Comparison of ENCODE assay signal across 17 cellular contexts in the genomic region with DNA sequence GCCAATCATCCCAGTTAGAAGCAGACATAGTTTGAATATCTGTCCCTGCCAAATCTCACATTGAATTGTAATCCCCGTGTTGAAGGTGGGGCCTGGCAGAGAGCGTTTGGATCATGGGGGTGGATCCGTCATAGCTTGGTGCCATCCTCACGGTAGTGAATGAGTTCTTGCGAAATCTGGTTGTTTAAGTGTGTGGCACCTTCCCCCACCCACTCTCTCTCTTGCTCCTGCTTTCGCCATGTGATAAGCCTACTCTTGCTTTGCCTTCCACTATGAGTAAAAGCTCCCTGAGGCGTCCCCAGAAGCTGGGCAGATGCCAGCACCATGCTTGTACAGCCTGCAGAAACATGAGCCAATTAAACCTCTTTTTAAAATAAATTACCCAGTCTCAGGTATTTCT. TPM values are rescaled to one million over a fixed set of nuclear protein-coding genes. Genes with fewer than 3 reads are reported as not detected.
DNase-seq lines count a peak whose midpoint lies in the region; FAIRE-seq and TF ChIP-seq lines count a peak whose summit lies in the region.
"Had no signal": no experiment of that assay in that cellular context is flagged by ENCODE, and none has a peak within 500 bp of the region (broad histone marks: within the 10 kb centered on the region; RNA-seq: fewer than 3 reads in every experiment).

No MANE protein-coding gene starts in this region.

- H3K9me3 ChIP-seq in H1 (ENCODE audit: insufficient read depth in 2 of 2, low read depth in 1 of 2, low read length in 1 of 2) (0 out of 4 replicates have a peak, but pooled peaks cover 0 to 3% of the 10 kb centered on the region in 2 experiments), trophoblast cell (ENCODE audit: insufficient read depth, low read depth, low read length) (no peaks in the 10 kb centered on the region)
- H3K9me3 ChIP-seq: A549, BE2C, HAP-1 had no signal

- H3K4me2 ChIP-seq in H1 (ENCODE audit: insufficient read depth in 1 of 2, low read depth in 2 of 2, low read length in 2 of 2) (no peak overlapping the region), trophoblast cell (ENCODE audit: low read length) (no peak overlapping the region)
- H3K4me2 ChIP-seq: A549 had no signal

- TF ChIP-seq CTCF in H1 (IDR thresholded peaks at IDR 0.05; ENCODE audit: control extremely low read depth in 1 of 3, insufficient read depth in 1 of 3, low read depth in 1 of 3, low read length in 3 of 3), result no peak

- no peaks in the 10 kb centered on the region for H4K20me1 ChIP-seq in H1 (replicated peaks in 1 of 2; ENCODE audit: control insufficient read depth in 1 of 2, insufficient read depth in 2 of 2, low read length in 2 of 2)

- no peaks in the 10 kb centered on the region for H3K36me3 ChIP-seq in H1 (ENCODE audit: control insufficient read depth in 2 of 4, insufficient read depth in 4 of 4, low read length in 3 of 4)
- H3K36me3 ChIP-seq in trophoblast cell (ENCODE audit: control insufficient read depth in 1 of 2, insufficient read depth in 2 of 2, low read length in 2 of 2), result no peaks in the 10 kb centered on the region
- H3K36me3 ChIP-seq: BE2C, HAP-1 had no signal

- no peak overlapping the region for H4K8ac ChIP-seq in H1 (ENCODE audit: extremely low read depth, insufficient read depth, low read length)
- H4K8ac ChIP-seq in trophoblast cell (ENCODE audit: low read depth, low read length), result no peak overlapping the region

- no peak overlapping the region for H2AFZ ChIP-seq in H1 (ENCODE audit: low read length)
- H2AFZ ChIP-seq in trophoblast cell (ENCODE audit: insufficient read depth, low read length, poor library complexity), result no peak overlapping the region

- H2BK120ac ChIP-seq in H1 (replicated peaks; ENCODE audit: low read depth, low read length) (no peak overlapping the region), trophoblast cell (ENCODE audit: insufficient read depth, low read length, poor library complexity) (no peak overlapping the region)

- H4K12ac ChIP-seq in trophoblast cell (ENCODE audit: low read depth, low read length), result no peak overlapping the region

- H3K56ac ChIP-seq in H1 (replicated peaks; ENCODE audit: insufficient read length, low read depth, low read length), result no peak overlapping the region

- no peak overlapping the region for H3K23ac ChIP-seq in H1 (ENCODE audit: insufficient read length)
- no peak overlapping the region for H3K23ac ChIP-seq in trophoblast cell (ENCODE audit: low read length)

- DNase-seq in MV-4-11 (lab: John Stamatoyannopoulos, UW), result peak; percentile 27
- no peak for DNase-seq in H1 (ENCODE audit: low read depth in 1 of 2, low spot score in 2 of 2)
- DNase-seq in trophoblast cell, result peak; percentile 21
- no peak for DNase-seq in NCI-H446 treated with DMSO at 0.1 percent for 48 hours (lab: John Stamatoyannopoulos, UW)
- no peak for DNase-seq in NCI-H526 treated with DMSO at 0.1 percent for 48 hours (lab: John Stamatoyannopoulos, UW)
- no peak for DNase-seq in stimulated activated CD4-positive, alpha-beta T cell treated with anti-CD3 and anti-CD28 coated beads, Interleukin-4, amount 100 ng/mL, for 4 hours
- DNase-seq: BE2C; Caco-2; CD8-positive, alpha-beta T cell; DND-41; GDM1; GOT3 had no signal

- no peak overlapping the region for H3K4me3 ChIP-seq in H1 (ENCODE audit: extremely low read depth in 1 of 4, insufficient read depth in 2 of 4, low read depth in 3 of 4, low read length in 4 of 4)
- H3K4me3 ChIP-seq in trophoblast cell (ENCODE audit: low read depth, low read length), result no peak overlapping the region
- H3K4me3 ChIP-seq: A549, HAP-1 had no signal

- 85% methylated on average over 7 of the region's 7 CpGs; no CpG with 5 or more reads in 1 of the 2 experiments for WGBS in H1 (ENCODE audit: extremely low coverage in 1 of 2, insufficient coverage in 1 of 2, insufficient read length in 1 of 2, insufficient replicate concordance in 2 of 2, low coverage in 1 of 2, low lambda C conversion rate in 2 of 2, missing lambda C conversion rate in 1 of 2), 2 experiments
- WGBS in trophoblast cell (ENCODE audit: extremely low coverage, insufficient coverage, insufficient read length), result no CpG with 5 or more reads among the region's 7 CpGs

- no peak overlapping the region for H3K4ac ChIP-seq in H1 (replicated peaks; ENCODE audit: insufficient read length, low read depth, low read length)
- no peak overlapping the region for H3K4ac ChIP-seq in trophoblast cell (ENCODE audit: low read depth, low read length)

- H2BK20ac ChIP-seq in H1 (ENCODE audit: low read length), result no peak overlapping the region

- H2BK12ac ChIP-seq in H1 (ENCODE audit: low read depth, low read length) (no peak overlapping the region), trophoblast cell (ENCODE audit: low read length) (no peak overlapping the region)

- no peak for TF ChIP-seq POLR2A in H1 (IDR thresholded peaks at IDR 0.05; ENCODE audit: control extremely low read depth in 1 of 2, low read depth in 2 of 2, low read length in 2 of 2)

- TF ChIP-seq EP300 in Ishikawa (IDR thresholded peaks at IDR 0.05; ENCODE audit: borderline replicate concordance) (no peak), H1 (IDR thresholded peaks at IDR 0.05; ENCODE audit: borderline replicate concordance in 1 of 2, low read depth in 2 of 2, low read length in 2 of 2) (no peak)

- no peaks in the 10 kb centered on the region for H3K79me2 ChIP-seq in H1 (ENCODE audit: control insufficient read depth in 1 of 2, insufficient read depth in 2 of 2, low read length in 2 of 2)
- no peaks in the 10 kb centered on the region for H3K79me2 ChIP-seq in trophoblast cell (ENCODE audit: control insufficient read depth, insufficient read depth, low read length, poor library complexity)

- no peak overlapping the region for H4K91ac ChIP-seq in H1 (replicated peaks; ENCODE audit: insufficient read length, low read length)
- H4K91ac ChIP-seq in trophoblast cell (ENCODE audit: low read depth, low read length), result no peak overlapping the region

- no peak overlapping the region for H2BK15ac ChIP-seq in H1 (ENCODE audit: low read length)

- peaks cover 2% of the 10 kb centered on the region; the same call in 1 of the 2 replicates for H3K23me2 ChIP-seq in H1 (ENCODE audit: low read depth, low read length)

- H2AK5ac ChIP-seq in H1 (ENCODE audit: low read depth, low read length), result no peak overlapping the region
- no peak overlapping the region for H2AK5ac ChIP-seq in trophoblast cell (ENCODE audit: low read length)

- TF ChIP-seq RAD21 in Ishikawa (IDR thresholded peaks at IDR 0.05; ENCODE audit: low read depth) (no peak), H1 (IDR thresholded peaks at IDR 0.05 in 1 of 2, conservative IDR thresholded peaks at IDR 0.05 in 1 of 2; ENCODE audit: low read depth in 2 of 2, low read length in 2 of 2) (no peak)

- H4K5ac ChIP-seq in H1 (ENCODE audit: insufficient read length, low read depth, low read length), result no peak overlapping the region

- FAIRE-seq in H1 (lab: Jason Lieb, UNC), result no peak
- FAIRE-seq: A549, GM12892 had no signal

- CTCF ChIA-PET in H1 (lab: Charles Lee; ENCODE audit: partially characterized antibody), result interaction anchor here (1.0 to 2.4 kb wide), 4 partner anchors 9 to 49 kb away, joined by 4 to 9 read pairs (median 6); no protein-coding TSS in a partner anchor

- H3K79me1 ChIP-seq in H1 (ENCODE audit: low read depth, low read length) (no peaks in the 10 kb centered on the region), trophoblast cell (ENCODE audit: low read length) (peaks cover 5% of the 10 kb centered on the region)

- H3K27me3 ChIP-seq in H1 (replicated peaks in 1 of 4; ENCODE audit: control insufficient read depth in 3 of 4, extremely low read depth in 1 of 4, insufficient read depth in 3 of 4, low read length in 3 of 4), result no peaks in the 10 kb centered on the region
- no peaks in the 10 kb centered on the region for H3K27me3 ChIP-seq in trophoblast cell (ENCODE audit: insufficient read depth, low read length)
- H3K27me3 ChIP-seq: BE2C had no signal

- H3K9ac ChIP-seq in H1 (replicated peaks in 1 of 4; ENCODE audit: extremely low read depth in 1 of 4, low read depth in 3 of 4, low read length in 3 of 4) (no peak overlapping the region), trophoblast cell (ENCODE audit: low read length) (no peak overlapping the region)

- H3K14ac ChIP-seq in H1 (ENCODE audit: insufficient read length), result no peak overlapping the region
- H3K14ac ChIP-seq in trophoblast cell (ENCODE audit: low read length), result no peak overlapping the region

- H3K18ac ChIP-seq in H1 (ENCODE audit: extremely low read depth, low read length), result no peak overlapping the region
- H3K18ac ChIP-seq in trophoblast cell (ENCODE audit: low read length), result no peak overlapping the region

- POLR2A ChIA-PET in H1 (lab: Charles Lee; ENCODE audit: partially characterized antibody), result no interaction called here

- H3K4me1 ChIP-seq in H1 (replicated peaks in 1 of 4; ENCODE audit: control insufficient read depth in 3 of 4, insufficient read depth in 4 of 4, low read length in 3 of 4) (0 out of 7 replicates have a peak, but pooled peaks cover 0 to 2% (median 0%) of the 10 kb centered on the region in 4 experiments), trophoblast cell (ENCODE audit: control insufficient read depth in 1 of 2, insufficient read depth in 2 of 2, low read length in 2 of 2) (peaks cover 3 to 6% of the 10 kb centered on the region in 2 experiments)
- H3K4me1 ChIP-seq: A549, BE2C had no signal

- H2BK5ac ChIP-seq in H1 (ENCODE audit: low read depth, low read length), result no peak overlapping the region
- no peak overlapping the region for H2BK5ac ChIP-seq in trophoblast cell (ENCODE audit: low read depth, low read length, poor library complexity)

- H3K27ac ChIP-seq in H1 (ENCODE audit: low read depth, low read length) (no peak overlapping the region), trophoblast cell (ENCODE audit: low read depth, low read length) (no peak overlapping the region)
- H3K27ac ChIP-seq: A549, C4-2B had no signal

TF ChIP-seq in Ishikawa, 13 proteins besides CTCF, POLR2A, EP300 and RAD21:
- TF ChIP-seq CREB1 (IDR thresholded peaks at IDR 0.05; ENCODE audit: low read depth) (no peak), CEBPB (IDR thresholded peaks at IDR 0.05) (peak; percentile 62), ZBTB7A (IDR thresholded peaks at IDR 0.05; ENCODE audit: low read depth) (no peak)

RNA-seq across cellular contexts. Expression of a gene that starts 5.0 kb away (rescaled TPM):
- 0.58 and 1.4 TPM in 2 replicates for total RNA-seq in H1 (2021; fragmentation: NEBNext Ultra II Directional; extraction: Animal tissue kit (Norgen Biotek cat#: 25700))
- 0.20 and 0.30 TPM in 2 replicates for polyA plus RNA-seq in H1 (2011; rRNA removed)
- 0.25 TPM for polyA plus RNA-seq in H1 (2011; cell fraction: cytosol; rRNA removed)
- 0.97 TPM for polyA plus RNA-seq in H1 (2011; cell fraction: nucleus; rRNA removed)
- polyA plus RNA-seq in H1 (2012, experiment 1 of 2), result 0.47 to 1.0 TPM (median 0.64 TPM) in 4 replicates
- not detected for polyA plus RNA-seq in H1 (2012, experiment 2 of 2)
- polyA plus RNA-seq in H1 (2013, experiment 1 of 2), result 0.41 TPM
- 0.31 TPM for polyA plus RNA-seq in H1 (2013, experiment 2 of 2)
- polyA minus RNA-seq in H1 (2011; rRNA and poly(A)+ RNA removed), result 0.32 and 0.44 TPM in 2 replicates
- polyA minus RNA-seq in H1 (2011; cell fraction: cytosol; rRNA and poly(A)+ RNA removed), result not detected
- polyA minus RNA-seq in H1 (2011; cell fraction: nucleus; rRNA and poly(A)+ RNA removed), result 0.70 TPM
- polyA plus RNA-seq in trophoblast cell (2013), result 1.7 and 1.8 TPM in 2 replicates

Comparison
In these comparisons a context has a peak if more than half of its experiments do, and no peak if none do; other contexts are left out.
1. DNase-seq: peak in MV-4-11 (single experiment) and trophoblast cell (2 of 2); none in H1 (0 of 2), NCI-H446 treated with DMSO at 0.1 percent for 48 hours (single experiment), NCI-H526 treated with DMSO at 0.1 percent for 48 hours (single experiment) and stimulated activated CD4-positive, alpha-beta T cell treated with anti-CD3 and anti-CD28 coated beads, Interleukin-4, amount 100 ng/mL, for 4 hours (0 of 2).